In the genomic region with DNA sequence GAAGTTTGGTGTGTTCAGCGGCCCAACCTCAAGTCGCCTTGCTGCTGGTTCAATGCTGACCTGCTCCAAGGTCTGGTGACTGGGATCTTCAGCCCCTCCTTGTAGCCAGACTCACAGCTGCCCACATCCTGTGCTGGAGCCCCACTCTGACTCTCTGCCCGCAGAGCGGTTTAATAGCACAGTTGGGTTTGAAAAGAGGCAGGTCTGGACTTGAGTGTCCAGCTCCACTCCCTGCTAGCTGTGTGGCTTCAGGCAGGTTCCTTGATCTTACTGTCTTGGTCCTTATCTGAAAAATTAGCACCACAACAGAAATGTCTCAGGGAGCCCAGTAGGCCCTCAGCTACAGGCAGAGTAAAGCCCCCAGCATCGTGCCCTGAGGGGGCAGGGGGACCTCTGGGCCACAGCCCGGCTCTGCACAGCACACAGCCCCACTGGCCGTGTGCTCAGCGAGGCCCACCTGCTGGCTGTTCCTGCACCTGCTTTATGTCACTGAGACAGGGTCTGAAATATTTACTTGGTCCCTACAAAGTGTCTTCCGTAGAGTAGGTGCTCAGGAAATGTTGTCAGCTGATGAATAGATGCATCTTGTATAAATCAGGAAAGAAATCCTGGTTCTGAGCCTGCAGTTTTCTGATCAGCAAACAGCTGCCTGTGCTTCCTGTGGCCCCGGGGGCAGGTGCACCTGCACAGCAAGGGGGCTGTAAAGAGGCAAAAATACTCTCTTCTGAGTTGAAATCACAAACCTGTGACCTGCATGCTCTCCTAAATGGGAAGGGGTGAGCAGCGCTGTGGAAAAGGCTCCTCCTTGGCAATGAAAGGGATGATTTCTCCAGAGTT, we compare ENCODE assay signal across 12 cellular contexts.
DNase-seq lines count a peak whose midpoint lies in the region; ATAC-seq and TF ChIP-seq lines count a peak whose summit lies in the region.
"Had no signal": no experiment of that assay in that cellular context is flagged by ENCODE, and none has a peak within 500 bp of the region (broad histone marks: within the 10 kb centered on the region; RNA-seq: fewer than 3 reads in every experiment).

No MANE protein-coding gene starts in this region.

- H3K4me3 Mint-ChIP-seq in osteocyte (ENCODE audit: unreplicated experiment) (no peak overlapping the region), glutamatergic neuron (ENCODE audit: unreplicated experiment) (no peak overlapping the region)
- H3K4me3 Mint-ChIP-seq: activated T-helper 1 cell treated with anti-CD3 and anti-CD28 coated beads, Interleukin-12 subunit alpha, Interleukin-12 subunit beta, Interleukin-2, Interleukin-4 antibody, amounts not matched to agents 30 ng/mL and 10 ng/mL and 1 ng/mL, durations not matched to agents 14 hours and 24 hours and 36 hours had no signal

- no peak overlapping the region for H3K27ac Mint-ChIP-seq in osteocyte (ENCODE audit: unreplicated experiment)
- H3K27ac Mint-ChIP-seq in glutamatergic neuron (ENCODE audit: unreplicated experiment) = no peak overlapping the region
- H3K27ac Mint-ChIP-seq: activated T-helper 1 cell treated with anti-CD3 and anti-CD28 coated beads, Interleukin-12 subunit alpha, Interleukin-12 subunit beta, Interleukin-2, Interleukin-4 antibody, amounts not matched to agents 30 ng/mL and 10 ng/mL and 1 ng/mL, durations not matched to agents 14 hours and 24 hours and 36 hours had no signal

- no peak for TF ChIP-seq CTCF in GM12865 (IDR thresholded peaks at IDR 0.05; ENCODE audit: insufficient read depth, low read depth, low read length, missing control alignments)
- no peak for TF ChIP-seq CTCF in astrocyte of the cerebellum (IDR thresholded peaks at IDR 0.05; ENCODE audit: low read depth, low read length, missing control alignments)
- TF ChIP-seq CTCF in osteocyte (IDR thresholded peaks at IDR 0.05) = no peak
- TF ChIP-seq CTCF in glutamatergic neuron (IDR thresholded peaks at IDR 0.05; ENCODE audit: partially characterized antibody, unreplicated experiment) = no peak

- no peak for ATAC-seq in HG03460 (IDR thresholded peaks at IDR 0.05; ENCODE audit: unreplicated experiment)

- in situ Hi-C loops in astrocyte of the cerebellum (cut with HindIII; ENCODE audit: low sequenced_read_pairs) = no loop called here

- no peak overlapping the region for H3K4me3 ChIP-seq in GM12865 (ENCODE audit: low read depth, low read length)
- no peak overlapping the region for H3K4me3 ChIP-seq in astrocyte of the cerebellum (ENCODE audit: low read depth, low read length)
- H3K4me3 ChIP-seq: dorsolateral prefrontal cortex, hepatocyte had no signal

- H3K27me3 Mint-ChIP-seq in osteocyte (ENCODE audit: unreplicated experiment) (no peaks in the 10 kb centered on the region), glutamatergic neuron (ENCODE audit: unreplicated experiment) (no peaks in the 10 kb centered on the region)

- peaks cover 46% of the 10 kb centered on the region for H3K36me3 Mint-ChIP-seq in osteocyte (ENCODE audit: unreplicated experiment)
- H3K36me3 Mint-ChIP-seq in glutamatergic neuron (ENCODE audit: unreplicated experiment) = peaks cover 3% of the 10 kb centered on the region

- H3K9me3 Mint-ChIP-seq in osteocyte (ENCODE audit: unreplicated experiment) (no peaks in the 10 kb centered on the region), glutamatergic neuron (ENCODE audit: unreplicated experiment) (peaks cover 8% of the 10 kb centered on the region)
- H3K9me3 Mint-ChIP-seq: activated T-helper 1 cell treated with anti-CD3 and anti-CD28 coated beads, Interleukin-12 subunit alpha, Interleukin-12 subunit beta, Interleukin-2, Interleukin-4 antibody, amounts not matched to agents 30 ng/mL and 10 ng/mL and 1 ng/mL, durations not matched to agents 14 hours and 24 hours and 36 hours had no signal

- DNase-seq in GM12865 (ENCODE audit: low read depth) (peak; percentile 54), NCI-H146 (lab: John Stamatoyannopoulos, UW) (peak; percentile 93), astrocyte of the cerebellum (ENCODE audit: low read depth) (peak; percentile 47), osteocyte (ENCODE audit: extremely low spot score, unreplicated experiment) (peak; percentile 62), D341Med (ENCODE audit: low spot score) (no peak), glutamatergic neuron (no peak)
- DNase-seq in activated CD8-positive, alpha-beta memory T cell treated with anti-CD3 and anti-CD28 coated beads for 24 hours = no peak
- DNase-seq: dorsolateral prefrontal cortex; stimulated activated CD4-positive, alpha-beta T cell treated with anti-CD3 and anti-CD28 coated beads, Interleukin-15, amount 100 ng/mL, for 24 hours had no signal

- peaks cover 16% of the 10 kb centered on the region for H3K4me1 Mint-ChIP-seq in osteocyte (ENCODE audit: unreplicated experiment)
- peaks cover 6% of the 10 kb centered on the region for H3K4me1 Mint-ChIP-seq in glutamatergic neuron (ENCODE audit: low read depth, unreplicated experiment)

Comparison
In these comparisons a context has a peak if more than half of its experiments do, and no peak if none do; other contexts are left out.
1. DNase-seq: peak in GM12865 (single experiment), NCI-H146 (single experiment), astrocyte of the cerebellum (single experiment) and osteocyte (single experiment); none in D341Med (single experiment), glutamatergic neuron (single experiment) and activated CD8-positive, alpha-beta memory T cell treated with anti-CD3 and anti-CD28 coated beads for 24 hours (single experiment).